ENCODE assay signal across 8 cellular contexts in the genomic region with DNA sequence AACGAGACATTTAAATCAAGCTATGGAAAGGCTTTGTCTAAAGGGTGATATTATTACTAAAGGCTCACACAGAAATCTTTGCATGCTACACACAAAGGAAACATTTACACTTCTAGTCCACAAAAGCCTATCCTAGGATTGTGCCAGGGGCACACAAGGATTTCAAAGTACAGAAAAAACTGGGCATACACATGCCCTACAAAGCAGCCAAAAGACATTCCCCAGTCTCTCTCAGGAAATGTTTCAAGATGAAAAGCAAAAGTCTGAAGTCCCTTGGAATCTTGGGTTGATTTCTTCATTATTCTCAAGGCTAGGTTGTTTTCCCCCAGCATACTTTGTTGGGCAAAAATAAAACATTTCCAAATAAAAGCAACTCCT. TPM values are rescaled to one million over a fixed set of nuclear protein-coding genes. Genes with fewer than 3 reads are reported as not detected.
DNase-seq lines count a peak whose midpoint lies in the region; ATAC-seq and TF ChIP-seq lines count a peak whose summit lies in the region.

No MANE protein-coding gene starts in this region.

- H3K27me3 ChIP-seq in HUES48 (ENCODE audit: control insufficient read depth, insufficient read depth, low read length): no peaks in the 10 kb centered on the region

- H3K4me3 ChIP-seq in HUES48 (ENCODE audit: low read depth, low read length): peak overlapping the region; percentile 94
- peak overlapping the region; percentile 73 to 90 for H3K4me3 ChIP-seq in cardiac fibroblast (replicated peaks in 1 of 2; ENCODE audit: low read depth in 2 of 2, low read length in 2 of 2)
- peak overlapping the region; percentile 99 for H3K4me3 ChIP-seq in mucosa of descending colon

- no peak for TF ChIP-seq CTCF in 22Rv1 (IDR thresholded peaks at IDR 0.05)
- no peak for TF ChIP-seq CTCF in cardiac fibroblast (IDR thresholded peaks at IDR 0.05; ENCODE audit: low read depth, low read length)
- TF ChIP-seq CTCF in mucosa of descending colon (IDR thresholded peaks at IDR 0.05): no peak

- no peaks in the 10 kb centered on the region for H3K9me3 ChIP-seq in HUES48 (ENCODE audit: control insufficient read depth, insufficient read depth, low read length)
- H3K9me3 ChIP-seq in mucosa of descending colon: no peaks in the 10 kb centered on the region

- ATAC-seq in mucosa of descending colon: no peak
- ATAC-seq in GM21717 (IDR thresholded peaks at IDR 0.05; ENCODE audit: unreplicated experiment): no peak
- ATAC-seq in HG03095 (IDR thresholded peaks at IDR 0.05; ENCODE audit: unreplicated experiment): no peak

- peak in 1 of 2 donors; percentile 32 for DNase-seq in cardiac fibroblast (ENCODE audit: low read depth in 2 of 2)
- no peak for DNase-seq in mucosa of descending colon
- no peak for DNase-seq in HuH-7.5 (ENCODE audit: low spot score)
- DNase-seq in ureter (ENCODE audit: low spot score): no peak

- intact Hi-C loops in mucosa of descending colon (cut with DNase I, micrococcal nuclease): loop anchor here in 1 of 2 donors (2.0 kb wide), 1 partner anchor 28 kb away; no protein-coding TSS in a partner anchor

- H3K27ac ChIP-seq in 22Rv1: peak overlapping the region; percentile 90; the same call in 1 of the 2 replicates
- H3K27ac ChIP-seq in HUES48 (ENCODE audit: low read depth, low read length): peak overlapping the region; percentile 97

- H3K9ac ChIP-seq in HUES48 (ENCODE audit: low read depth, low read length): peak overlapping the region; percentile 97

- H3K36me3 ChIP-seq in HUES48 (ENCODE audit: control insufficient read depth, insufficient read depth, low read length) (peaks cover 8% of the 10 kb centered on the region), mucosa of descending colon (ENCODE audit: low read depth) (peaks cover 3% of the 10 kb centered on the region)

- H3K4me1 ChIP-seq in HUES48 (ENCODE audit: control insufficient read depth, insufficient read depth, low read length) (peaks cover 27% of the 10 kb centered on the region), mucosa of descending colon (ENCODE audit: low read depth) (peaks cover 25% of the 10 kb centered on the region)

RNA-seq across cellular contexts. Expression of a gene that starts 1.7 kb away (rescaled TPM):
- total RNA-seq in mucosa of descending colon: 10 to 100 TPM; 32.3 to 41.0 (median 33.2) TPM
- total RNA-seq in ureter: 38.5 TPM
